Comparison of ENCODE assay signal across 11 cellular contexts in the genomic region with DNA sequence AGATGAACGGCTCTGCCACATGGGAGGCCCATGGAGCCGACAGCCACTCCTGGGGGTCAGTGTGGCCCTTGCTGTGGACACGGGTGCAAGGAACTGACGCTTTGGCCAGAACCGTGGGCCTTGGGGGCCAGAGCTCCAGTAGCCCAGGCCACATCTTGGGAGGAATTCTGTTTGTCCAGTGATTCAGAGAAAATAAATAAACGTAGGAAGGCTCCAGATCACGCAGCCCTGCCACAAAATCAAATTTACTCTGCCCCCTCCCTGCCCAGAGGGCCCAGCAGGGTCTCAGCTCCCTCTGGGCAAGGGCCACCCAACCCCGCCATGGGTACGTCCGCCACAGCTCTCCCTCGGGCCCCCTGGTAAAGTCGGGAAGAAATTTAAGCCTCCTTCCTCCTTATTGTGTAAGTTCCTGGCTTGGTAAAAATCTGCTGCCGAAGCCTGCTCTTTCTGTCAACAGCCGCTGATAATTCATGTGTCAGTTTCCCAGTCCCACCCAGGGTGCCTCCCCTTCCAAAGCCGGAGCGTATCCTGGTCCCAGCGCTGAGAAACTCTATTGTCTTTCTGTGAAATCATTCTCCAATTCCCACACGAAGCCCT. TPM values are rescaled to one million over a fixed set of nuclear protein-coding genes. Genes with fewer than 3 reads are reported as not detected.
DNase-seq lines count a peak whose midpoint lies in the region; ATAC-seq and TF ChIP-seq lines count a peak whose summit lies in the region.
"Had no signal": no experiment of that assay in that cellular context is flagged by ENCODE, and none has a peak within 500 bp of the region (broad histone marks: within the 10 kb centered on the region; RNA-seq: fewer than 3 reads in every experiment).

No MANE protein-coding gene starts in this region.

- in situ Hi-C loops in Caki2 (cut with HindIII; ENCODE audit: low pct_unique_long_range_greater_than_20kb, low sequenced_read_pairs) = no loop called here

- no peak for TF ChIP-seq EP300 in neural cell (conservative IDR thresholded peaks at IDR 0.05; ENCODE audit: poor library complexity, severe bottlenecking)

- no peaks in the 10 kb centered on the region for H3K36me3 ChIP-seq in neural cell (ENCODE audit: insufficient read depth, low read length)

- H3K9me3 ChIP-seq in neural cell (ENCODE audit: low read length) = no peaks in the 10 kb centered on the region

- H3K9ac ChIP-seq in neural cell (ENCODE audit: low read length) = no peak overlapping the region

- H3F3A ChIP-seq in neural cell (ENCODE audit: insufficient read depth, low read length, poor library complexity, severe bottlenecking) = no peaks in the 10 kb centered on the region

- no peaks in the 10 kb centered on the region for H3K79me2 ChIP-seq in neural cell (replicated peaks; ENCODE audit: insufficient read depth, low read length)

- no peak for TF ChIP-seq CTCF in neural cell (IDR thresholded peaks at IDR 0.05; ENCODE audit: poor library complexity, severe bottlenecking)

- DNase-seq in Caki2 (ENCODE audit: low read depth) (peak; percentile 67), M059J (ENCODE audit: low read depth) (peak; percentile 50), fibroblast of gingiva (ENCODE audit: low read depth) (peak; percentile 60), NCI-H526 (lab: John Stamatoyannopoulos, UW) (no peak), NCI-H1436 treated with DMSO at 0.1 percent for 48 hours (lab: John Stamatoyannopoulos, UW) (no peak)
- DNase-seq: activated effector memory CD4-positive, alpha-beta T cell treated with Interleukin-2 at 50 U/mL for 16 hours; DND-41 had no signal

- no peak overlapping the region for H3K27ac ChIP-seq in neural cell (ENCODE audit: low read length)

- no peaks in the 10 kb centered on the region for H3K27me3 ChIP-seq in neural cell (ENCODE audit: insufficient read depth, low read depth, low read length)

- no peak overlapping the region for H2AFZ ChIP-seq in neural cell (ENCODE audit: low read depth, low read length)

- ATAC-seq in HG03432 (IDR thresholded peaks at IDR 0.05; ENCODE audit: unreplicated experiment) = no peak
- ATAC-seq in HG03045 (IDR thresholded peaks at IDR 0.05; ENCODE audit: unreplicated experiment) = no peak

- H3K9me2 ChIP-seq in neural cell (ENCODE audit: insufficient read depth, low read length) = no peaks in the 10 kb centered on the region

- no peak for TF ChIP-seq RAD21 in neural cell (conservative IDR thresholded peaks at IDR 0.05)

- H4K20me1 ChIP-seq in neural cell (ENCODE audit: insufficient read depth) = no peaks in the 10 kb centered on the region

- no peak overlapping the region for H3K4me3 ChIP-seq in neural cell (ENCODE audit: low read length)

- no peak overlapping the region for H3K4me2 ChIP-seq in neural cell (ENCODE audit: low read length)

TF ChIP-seq in neural cell, 6 proteins besides CTCF, POLR2A, EP300 and RAD21:
- TF ChIP-seq MXI1 (conservative IDR thresholded peaks at IDR 0.05; ENCODE audit: poor library complexity, severe bottlenecking) = no peak
- no peak for TF ChIP-seq TAF1 (IDR thresholded peaks at IDR 0.05; ENCODE audit: low read depth)
- no peak for TF ChIP-seq POLR2AphosphoS5 (IDR thresholded peaks at IDR 0.05)
- TF ChIP-seq, protein P1, sequence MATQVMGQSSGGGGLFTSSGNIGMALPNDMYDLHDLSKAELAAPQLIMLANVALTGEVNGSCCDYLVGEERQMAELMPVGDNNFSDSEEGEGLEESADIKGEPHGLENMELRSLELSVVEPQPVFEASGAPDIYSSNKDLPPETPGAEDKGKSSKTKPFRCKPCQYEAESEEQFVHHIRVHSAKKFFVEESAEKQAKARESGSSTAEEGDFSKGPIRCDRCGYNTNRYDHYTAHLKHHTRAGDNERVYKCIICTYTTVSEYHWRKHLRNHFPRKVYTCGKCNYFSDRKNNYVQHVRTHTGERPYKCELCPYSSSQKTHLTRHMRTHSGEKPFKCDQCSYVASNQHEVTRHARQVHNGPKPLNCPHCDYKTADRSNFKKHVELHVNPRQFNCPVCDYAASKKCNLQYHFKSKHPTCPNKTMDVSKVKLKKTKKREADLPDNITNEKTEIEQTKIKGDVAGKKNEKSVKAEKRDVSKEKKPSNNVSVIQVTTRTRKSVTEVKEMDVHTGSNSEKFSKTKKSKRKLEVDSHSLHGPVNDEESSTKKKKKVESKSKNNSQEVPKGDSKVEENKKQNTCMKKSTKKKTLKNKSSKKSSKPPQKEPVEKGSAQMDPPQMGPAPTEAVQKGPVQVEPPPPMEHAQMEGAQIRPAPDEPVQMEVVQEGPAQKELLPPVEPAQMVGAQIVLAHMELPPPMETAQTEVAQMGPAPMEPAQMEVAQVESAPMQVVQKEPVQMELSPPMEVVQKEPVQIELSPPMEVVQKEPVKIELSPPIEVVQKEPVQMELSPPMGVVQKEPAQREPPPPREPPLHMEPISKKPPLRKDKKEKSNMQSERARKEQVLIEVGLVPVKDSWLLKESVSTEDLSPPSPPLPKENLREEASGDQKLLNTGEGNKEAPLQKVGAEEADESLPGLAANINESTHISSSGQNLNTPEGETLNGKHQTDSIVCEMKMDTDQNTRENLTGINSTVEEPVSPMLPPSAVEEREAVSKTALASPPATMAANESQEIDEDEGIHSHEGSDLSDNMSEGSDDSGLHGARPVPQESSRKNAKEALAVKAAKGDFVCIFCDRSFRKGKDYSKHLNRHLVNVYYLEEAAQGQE (IDR thresholded peaks at IDR 0.05; ENCODE audit: borderline replicate concordance) = peak; percentile 33
- no peak for TF ChIP-seq SMC3 (conservative IDR thresholded peaks at IDR 0.05; ENCODE audit: poor library complexity)
- no peak for TF ChIP-seq EZH2 (IDR thresholded peaks at IDR 0.05; ENCODE audit: borderline replicate concordance, insufficient read depth, low read length, poor library complexity, severe bottlenecking)

RNA-seq across cellular contexts. Expression of a gene that starts 6.9 kb away (rescaled TPM):
- total RNA-seq in Caki2 (2014; rRNA removed; shearing (Covaris generic); ENCODE audit: low replicate concordance) = not detected in 2 replicates
- total RNA-seq in M059J (2014; rRNA removed; shearing (Covaris generic)) = not detected in 2 replicates
- polyA plus RNA-seq in neural cell = not detected in 2 replicates
- not detected in 2 replicates for polyA minus RNA-seq in neural cell
- total RNA-seq: urinary bladder had no signal
- polyA plus RNA-seq: urinary bladder had no signal

Comparison
In these comparisons a context has a peak if more than half of its experiments do, and no peak if none do; other contexts are left out.
1. DNase-seq: peak in Caki2 (single experiment), M059J (single experiment) and fibroblast of gingiva (single experiment); none in NCI-H526 (0 of 2) and NCI-H1436 treated with DMSO at 0.1 percent for 48 hours (single experiment).